Comparison of ENCODE assay signal across 8 cellular contexts in the genomic region with DNA sequence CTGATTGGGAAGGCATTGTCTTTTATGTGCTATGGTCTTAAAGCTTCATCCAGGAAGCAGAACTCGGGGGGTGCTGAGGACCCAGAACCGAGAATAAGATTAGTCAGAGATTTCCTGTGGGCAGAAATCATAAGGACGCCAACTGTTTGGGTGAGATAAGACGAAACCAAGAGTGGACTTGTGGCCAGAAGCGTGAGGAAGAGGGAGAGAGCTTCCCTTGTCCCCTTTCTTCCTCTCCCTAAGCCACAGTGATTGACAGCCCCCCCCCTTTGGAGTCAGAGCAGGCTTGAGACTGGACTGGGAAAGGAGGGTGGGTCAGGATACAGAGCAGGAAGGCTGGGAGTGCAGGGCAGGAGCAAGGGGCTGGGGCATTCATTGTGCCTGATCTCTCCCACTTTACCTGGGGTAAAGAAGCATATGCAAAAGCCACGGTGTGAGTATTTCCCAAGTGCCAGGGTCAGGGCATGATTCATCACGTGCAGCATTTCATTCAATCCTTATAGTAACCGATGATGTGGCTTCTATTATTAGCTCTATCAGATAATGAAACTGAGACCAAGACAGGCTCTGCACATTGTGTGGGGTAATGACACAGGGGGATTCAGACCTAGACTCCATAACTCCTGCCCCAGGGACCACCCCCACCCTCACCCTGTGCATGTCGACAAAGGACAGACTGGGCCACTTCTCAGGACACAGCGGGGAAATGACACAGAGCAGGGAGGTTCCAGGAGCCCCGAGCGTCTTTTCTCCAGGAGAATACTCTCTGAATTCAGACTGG. TPM values are rescaled to one million over a fixed set of nuclear protein-coding genes. Genes with fewer than 3 reads are reported as not detected.
DNase-seq lines count a peak whose midpoint lies in the region; ATAC-seq, FAIRE-seq and TF ChIP-seq lines count a peak whose summit lies in the region.

No MANE protein-coding gene starts in this region.

- no peaks in the 10 kb centered on the region for H3K9me3 Mint-ChIP-seq in progenitor cell of endocrine pancreas (ENCODE audit: low read depth)

- H3K9me2 ChIP-seq in SK-N-SH: no peaks in the 10 kb centered on the region

- CTCF ChIA-PET in SK-N-SH (lab: Yijun Ruan, JAX): interaction anchor here (1.1 to 7.4 kb wide), 2 partner anchors 13 to 265 kb away, joined by 3 to 51 read pairs; no protein-coding TSS in a partner anchor

- H3K9ac ChIP-seq in SK-N-SH: no peak overlapping the region

- H3K27me3 Mint-ChIP-seq in progenitor cell of endocrine pancreas: peaks cover 26% of the 10 kb centered on the region

- no peaks in the 10 kb centered on the region for H3K36me3 Mint-ChIP-seq in progenitor cell of endocrine pancreas (ENCODE audit: insufficient read depth)

- peaks cover 15% of the 10 kb centered on the region for H3K27me3 ChIP-seq in SK-N-SH (ENCODE audit: insufficient read depth)
- H3K27me3 ChIP-seq in right cardiac atrium (ENCODE audit: control insufficient read depth, insufficient read depth): no peaks in the 10 kb centered on the region
- peaks cover 7% of the 10 kb centered on the region; the same call in 1 of the 2 replicates for H3K27me3 ChIP-seq in SJCRH30

- no peak overlapping the region for H3K27ac Mint-ChIP-seq in progenitor cell of endocrine pancreas

- no peaks in the 10 kb centered on the region for H3K36me3 ChIP-seq in SK-N-SH (replicated peaks in 1 of 2; ENCODE audit: control insufficient read depth in 1 of 2, insufficient read depth in 2 of 2, low read length in 1 of 2)
- H3K36me3 ChIP-seq in SJCRH30: no peaks in the 10 kb centered on the region

- no peak for TF ChIP-seq POLR2A in H54 (IDR thresholded peaks at IDR 0.05; ENCODE audit: low read depth, low read length)

- peaks cover 7% of the 10 kb centered on the region for H3K4me1 Mint-ChIP-seq in progenitor cell of endocrine pancreas (ENCODE audit: low read depth)

- intact Hi-C loops in right cardiac atrium (cut with DNase I): no loop called here

- H3K4me3 ChIP-seq in SK-N-SH (ENCODE audit: low read depth in 2 of 2, low read length in 1 of 2): no peak overlapping the region; a peak in 1 of 4 replicates
- no peak overlapping the region for H3K4me3 ChIP-seq in right cardiac atrium (ENCODE audit: low read length)
- H3K4me3 ChIP-seq in SJCRH30: no peak overlapping the region

- TF ChIP-seq EP300 in SK-N-SH (IDR thresholded peaks at IDR 0.05; ENCODE audit: borderline replicate concordance in 1 of 2, low read depth in 1 of 2, low read length in 1 of 2): no peak

- H3K4me1 ChIP-seq in SK-N-SH (ENCODE audit: control insufficient read depth in 1 of 2, insufficient read depth in 2 of 2, low read depth in 1 of 2, low read length in 1 of 2) (no peaks in the 10 kb centered on the region), right cardiac atrium (ENCODE audit: control insufficient read depth, insufficient read depth, low read length) (peaks cover 6% of the 10 kb centered on the region), SJCRH30 (no peaks in the 10 kb centered on the region)

- ATAC-seq in right cardiac atrium: peak; percentile 33 to 40

- no peak for FAIRE-seq in H54 (lab: Jason Lieb, UNC)

- POLR2A ChIA-PET in SK-N-SH (lab: Yijun Ruan, JAX): no interaction called here

- peak overlapping the region; percentile 45; the same call in 1 of the 2 replicates for H3K4me2 ChIP-seq in SK-N-SH

- no peak for TF ChIP-seq CTCF in SK-N-SH (IDR thresholded peaks at IDR 0.05)
- no peak for TF ChIP-seq CTCF in progenitor cell of endocrine pancreas (IDR thresholded peaks at IDR 0.05; ENCODE audit: unreplicated experiment)

- no peak overlapping the region for H3K4me3 Mint-ChIP-seq in progenitor cell of endocrine pancreas (ENCODE audit: low read depth)

- H3K27ac ChIP-seq in SK-N-SH (ENCODE audit: low read depth in 2 of 2, low read length in 1 of 2): no peak overlapping the region
- H3K27ac ChIP-seq in right cardiac atrium (ENCODE audit: low read length): no peak overlapping the region
- H3K27ac ChIP-seq in SJCRH30: no peak overlapping the region

- H2AFZ ChIP-seq in SK-N-SH (ENCODE audit: low read depth): peak overlapping the region; percentile 72; the same call in 1 of the 2 replicates

- peak; percentile 74 for DNase-seq in EH (ENCODE audit: low read depth)
- peak; percentile 25 for DNase-seq in H54 (ENCODE audit: insufficient read length, low spot score)
- DNase-seq in SK-N-SH: no peak
- no peak for DNase-seq in right cardiac atrium
- no peak for DNase-seq in SJCRH30
- DNase-seq in progenitor cell of endocrine pancreas (ENCODE audit: low spot score, unreplicated experiment): no peak
- no peak for DNase-seq in germinal center (ENCODE audit: low spot score)
- no peak for DNase-seq in activated CD4-positive, alpha-beta T cell treated with anti-CD3 and anti-CD28 coated beads, Interleukin-2, amount 50 U/mL, for 48 hours

- 9% methylated on average over 12 of the region's 12 CpGs for WGBS in SK-N-SH (ENCODE audit: low lambda C conversion rate)
- WGBS in right cardiac atrium: 37% methylated on average over 12 of the region's 12 CpGs

- H3F3A ChIP-seq in SK-N-SH (replicated peaks; ENCODE audit: insufficient read depth): no peaks in the 10 kb centered on the region

- no peak for TF ChIP-seq RAD21 in SK-N-SH (IDR thresholded peaks at IDR 0.05; ENCODE audit: low read length)

- H3K79me2 ChIP-seq in SK-N-SH (ENCODE audit: insufficient read depth): no peaks in the 10 kb centered on the region

- H4K20me1 ChIP-seq in SK-N-SH (ENCODE audit: insufficient read depth): no peaks in the 10 kb centered on the region

- H3K9me3 ChIP-seq in SK-N-SH: no peaks in the 10 kb centered on the region
- H3K9me3 ChIP-seq in right cardiac atrium (ENCODE audit: control insufficient read depth, low read length): no peaks in the 10 kb centered on the region
- H3K9me3 ChIP-seq in SJCRH30 (replicated peaks): no peaks in the 10 kb centered on the region

TF ChIP-seq in SK-N-SH, 30 proteins besides CTCF, POLR2A, EP300 and RAD21 (continues in another document):
- TF ChIP-seq TAF1 (IDR thresholded peaks at IDR 0.05; ENCODE audit: borderline replicate concordance, low read depth, low read length) (no peak), RCOR1 (IDR thresholded peaks at IDR 0.05; ENCODE audit: low read length) (no peak), EZH2phosphoT487 (IDR thresholded peaks at IDR 0.05; ENCODE audit: borderline replicate concordance, low read depth) (no peak), MEF2A (IDR thresholded peaks at IDR 0.05; ENCODE audit: borderline replicate concordance, low read depth) (no peak), TCF12 (IDR thresholded peaks at IDR 0.05) (no peak), GABPA (IDR thresholded peaks at IDR 0.05; ENCODE audit: low read depth) (no peak), FOSL2 (IDR thresholded peaks at IDR 0.05; ENCODE audit: borderline replicate concordance, low read depth) (no peak)
- TF ChIP-seq, protein P1, sequence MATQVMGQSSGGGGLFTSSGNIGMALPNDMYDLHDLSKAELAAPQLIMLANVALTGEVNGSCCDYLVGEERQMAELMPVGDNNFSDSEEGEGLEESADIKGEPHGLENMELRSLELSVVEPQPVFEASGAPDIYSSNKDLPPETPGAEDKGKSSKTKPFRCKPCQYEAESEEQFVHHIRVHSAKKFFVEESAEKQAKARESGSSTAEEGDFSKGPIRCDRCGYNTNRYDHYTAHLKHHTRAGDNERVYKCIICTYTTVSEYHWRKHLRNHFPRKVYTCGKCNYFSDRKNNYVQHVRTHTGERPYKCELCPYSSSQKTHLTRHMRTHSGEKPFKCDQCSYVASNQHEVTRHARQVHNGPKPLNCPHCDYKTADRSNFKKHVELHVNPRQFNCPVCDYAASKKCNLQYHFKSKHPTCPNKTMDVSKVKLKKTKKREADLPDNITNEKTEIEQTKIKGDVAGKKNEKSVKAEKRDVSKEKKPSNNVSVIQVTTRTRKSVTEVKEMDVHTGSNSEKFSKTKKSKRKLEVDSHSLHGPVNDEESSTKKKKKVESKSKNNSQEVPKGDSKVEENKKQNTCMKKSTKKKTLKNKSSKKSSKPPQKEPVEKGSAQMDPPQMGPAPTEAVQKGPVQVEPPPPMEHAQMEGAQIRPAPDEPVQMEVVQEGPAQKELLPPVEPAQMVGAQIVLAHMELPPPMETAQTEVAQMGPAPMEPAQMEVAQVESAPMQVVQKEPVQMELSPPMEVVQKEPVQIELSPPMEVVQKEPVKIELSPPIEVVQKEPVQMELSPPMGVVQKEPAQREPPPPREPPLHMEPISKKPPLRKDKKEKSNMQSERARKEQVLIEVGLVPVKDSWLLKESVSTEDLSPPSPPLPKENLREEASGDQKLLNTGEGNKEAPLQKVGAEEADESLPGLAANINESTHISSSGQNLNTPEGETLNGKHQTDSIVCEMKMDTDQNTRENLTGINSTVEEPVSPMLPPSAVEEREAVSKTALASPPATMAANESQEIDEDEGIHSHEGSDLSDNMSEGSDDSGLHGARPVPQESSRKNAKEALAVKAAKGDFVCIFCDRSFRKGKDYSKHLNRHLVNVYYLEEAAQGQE (IDR thresholded peaks at IDR 0.05; ENCODE audit: low read depth, low read length): no peak
- TF ChIP-seq, protein P2, sequence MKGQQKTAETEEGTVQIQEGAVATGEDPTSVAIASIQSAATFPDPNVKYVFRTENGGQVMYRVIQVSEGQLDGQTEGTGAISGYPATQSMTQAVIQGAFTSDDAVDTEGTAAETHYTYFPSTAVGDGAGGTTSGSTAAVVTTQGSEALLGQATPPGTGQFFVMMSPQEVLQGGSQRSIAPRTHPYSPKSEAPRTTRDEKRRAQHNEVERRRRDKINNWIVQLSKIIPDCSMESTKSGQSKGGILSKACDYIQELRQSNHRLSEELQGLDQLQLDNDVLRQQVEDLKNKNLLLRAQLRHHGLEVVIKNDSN (IDR thresholded peaks at IDR 0.05; ENCODE audit: borderline replicate concordance, low read depth): no peak

RNA-seq across cellular contexts. Expression of gene IL1RN, which starts 3.0 kb away (rescaled TPM):
- polyA plus RNA-seq in SK-N-SH (2012; rRNA removed) (not detected in 2 replicates), right cardiac atrium (0.54 TPM)
- polyA plus RNA-seq in SK-N-SH (2012; cell fraction: cytosol; rRNA removed): not detected in 2 replicates
- polyA plus RNA-seq in SK-N-SH (2012; cell fraction: nucleus; rRNA removed): not detected in 2 replicates
- total RNA-seq in right cardiac atrium (1 to 10 TPM in 1 of 4 donors, under 1 TPM in 3; 0.45 to 1.1 (median 0.78) TPM), progenitor cell of endocrine pancreas (not detected in 2 replicates)
- total RNA-seq in SJCRH30 (2014; rRNA removed; shearing (Covaris generic)): not detected in 2 replicates

RNA-seq across cellular contexts. Expression of gene PSD4, which starts 49.4 kb away (rescaled TPM):
- polyA plus RNA-seq in SK-N-SH (2012; rRNA removed) (0.31 and 0.35 TPM in 2 replicates), right cardiac atrium (1.0 TPM)
- 0.14 and 0.24 TPM in 2 replicates for polyA plus RNA-seq in SK-N-SH (2012; cell fraction: cytosol; rRNA removed)
- 0.31 and 0.43 TPM in 2 replicates for polyA plus RNA-seq in SK-N-SH (2012; cell fraction: nucleus; rRNA removed)
- total RNA-seq in right cardiac atrium (1 to 10 TPM; 2.0 to 4.0 (median 3.3) TPM), progenitor cell of endocrine pancreas (27.1 and 30.7 TPM in 2 replicates)
- 1.5 and 2.1 TPM in 2 replicates for total RNA-seq in SJCRH30 (2014; rRNA removed; shearing (Covaris generic))

RNA-seq across cellular contexts. Expression of gene IL1F10, which starts 56.6 kb away (rescaled TPM):
- not detected in 2 replicates for polyA plus RNA-seq in SK-N-SH (2012; rRNA removed)
- not detected in 2 replicates for polyA plus RNA-seq in SK-N-SH (2012; cell fraction: cytosol; rRNA removed)
- polyA plus RNA-seq in SK-N-SH (2012; cell fraction: nucleus; rRNA removed): not detected in 2 replicates
- not detected for total RNA-seq in right cardiac atrium
- polyA plus RNA-seq in right cardiac atrium: not detected
- not detected in 2 replicates for total RNA-seq in SJCRH30 (2014; rRNA removed; shearing (Covaris generic))
- not detected in 2 replicates for total RNA-seq in progenitor cell of endocrine pancreas

Comparison
In these comparisons a context has a peak if more than half of its experiments do, and no peak if none do; other contexts are left out.
1. DNase-seq: peak in EH (single experiment) and H54 (single experiment); none in SK-N-SH (single experiment), right cardiac atrium (0 of 3), SJCRH30 (0 of 2), progenitor cell of endocrine pancreas (single experiment), germinal center (single experiment) and activated CD4-positive, alpha-beta T cell treated with anti-CD3 and anti-CD28 coated beads, Interleukin-2, amount 50 U/mL, for 48 hours (0 of 2).